ENCODE assay signal across 14 cellular contexts in the genomic region with DNA sequence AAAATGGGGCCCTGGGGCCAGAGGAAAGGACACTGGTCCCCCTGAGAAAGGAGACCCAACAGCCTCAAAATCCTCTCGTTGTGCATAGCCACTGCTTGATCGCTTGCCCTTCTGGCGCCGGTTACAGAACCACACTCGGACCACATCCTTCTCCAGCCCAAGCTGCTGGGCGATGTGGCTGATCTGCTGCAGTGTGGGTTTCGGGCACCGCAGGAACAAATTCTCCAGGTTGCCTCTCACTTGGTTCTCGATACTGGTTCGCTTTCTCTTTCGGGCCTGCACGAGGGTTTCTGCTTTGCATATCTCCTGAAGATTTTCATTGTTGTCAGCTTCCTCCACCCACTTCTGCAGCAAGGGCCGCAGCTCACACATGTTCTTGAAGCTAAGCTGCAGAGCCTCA. TPM values are rescaled to one million over a fixed set of nuclear protein-coding genes. Genes with fewer than 3 reads are reported as not detected.
"Had no signal": no experiment of that assay in that cellular context is flagged by ENCODE, and none has a peak within 500 bp of the region (broad histone marks: within the 10 kb centered on the region; RNA-seq: fewer than 3 reads in every experiment).

No MANE protein-coding gene starts in this region.

RNA-seq across cellular contexts. Expression of a gene that starts 10.5 kb away (rescaled TPM):
- total RNA-seq: gastrocnemius medialis, glomerular endothelial cell, left ventricle myocardium superior, neural crest cell had no signal

RNA-seq across cellular contexts. Expression of a gene that starts 22.9 kb away (rescaled TPM):
- total RNA-seq: endodermal cell; esophagus mucosa; gastrocnemius medialis; glomerular endothelial cell; left ventricle myocardium superior; natural killer cell treated with Interleukin-12 subunit alpha and Interleukin-12 subunit beta and Interleukin-15 and Interleukin-18, amount 100 ng/mL, for 72 hours; neural crest cell; pancreas; posterior vena cava; thoracic aorta; tibial nerve; upper lobe of left lung had no signal
- polyA plus RNA-seq: keratinocyte, pancreas, spleen had no signal
